19 cellular contexts compared by ENCODE assay signal in genomic region chr1:17135530-17135929, GRCh38. TPM values are rescaled to one million over a fixed set of nuclear protein-coding genes. Genes with fewer than 3 reads are reported as not detected.
"Had no signal": no experiment of that assay in that cellular context is flagged by ENCODE, and none has a peak within 500 bp of the region (broad histone marks: within the 10 kb centered on the region; RNA-seq: fewer than 3 reads in every experiment).

No MANE protein-coding gene starts in this region.

- ATAC-seq: activated CD4-positive, CD25-positive, alpha-beta regulatory T cell treated with anti-CD3 and anti-CD28 coated beads, Interleukin-2, amount 50 U/mL, for 24 hours; activated CD8-positive, alpha-beta T cell treated with anti-CD3 and anti-CD28 coated beads, Interleukin-2, amount 10 ng/mL, durations not matched to agents 7 days and 5 days; activated naive CD8-positive, alpha-beta T cell treated with anti-CD3 and anti-CD28 coated beads, Interleukin-2, amount 50 U/mL, for 24 hours; effector memory CD8-positive, alpha-beta T cell; heart right ventricle had no signal

- H3K9me3 Mint-ChIP-seq: activated CD4-positive, alpha-beta T cell treated with anti-CD3 and anti-CD28 coated beads, Interleukin-2, amount 10 ng/mL, durations not matched to agents 7 days and 5 days; activated naive CD4-positive, alpha-beta T cell treated with anti-CD3 and anti-CD28 coated beads, Interleukin-2, amount 10 ng/mL, durations not matched to agents 7 days and 5 days; activated naive CD8-positive, alpha-beta T cell treated with anti-CD3 and anti-CD28 coated beads, Interleukin-2, amount 50 U/mL, for 24 hours; activated T-cell treated with anti-CD3 and anti-CD28 coated beads, Interleukin-2, amount 50 U/mL, for 24 hours; effector memory CD8-positive, alpha-beta T cell had no signal

- DNase-seq: activated CD4-positive, alpha-beta T cell treated with anti-CD3 and anti-CD28 coated beads, Interleukin-2, amount 10 ng/mL, durations not matched to agents 7 days and 5 days; activated CD8-positive, alpha-beta T cell treated with anti-CD3 and anti-CD28 coated beads, Interleukin-2, amount 10 ng/mL, durations not matched to agents 7 days and 5 days; activated naive CD4-positive, alpha-beta T cell treated with anti-CD3 and anti-CD28 coated beads, Interleukin-2, amount 10 ng/mL, durations not matched to agents 7 days and 5 days; activated naive CD8-positive, alpha-beta T cell treated with anti-CD3 and anti-CD28 coated beads, Interleukin-2, amount 50 U/mL, for 24 hours; activated T-cell treated with anti-CD3 and anti-CD28 coated beads, Interleukin-2, amount 50 U/mL, for 24 hours; anterior cingulate cortex; caudate nucleus; effector memory CD8-positive, alpha-beta T cell; esophagus squamous epithelium; heart right ventricle; left ventricle myocardium inferior; mammary epithelial cell; occipital lobe; stimulated activated CD4-positive, alpha-beta T cell treated with anti-CD3 and anti-CD28 coated beads, Interleukin-12 subunit alpha, Interleukin-12 subunit beta, amount 100 ng/mL, for 4 hours; stimulated activated CD4-positive, alpha-beta T cell treated with anti-CD3 and anti-CD28 coated beads, Interleukin-2, amount 100 ng/mL, for 24 hours; stomach; trophoblast cell had no signal

- H3K36me3 Mint-ChIP-seq: activated naive CD4-positive, alpha-beta T cell treated with anti-CD3 and anti-CD28 coated beads, Interleukin-2, amount 10 ng/mL, durations not matched to agents 7 days and 5 days; brain had no signal

- H3K4me1 Mint-ChIP-seq: activated CD4-positive, alpha-beta T cell treated with anti-CD3 and anti-CD28 coated beads, Interleukin-2, amount 10 ng/mL, durations not matched to agents 7 days and 5 days; activated naive CD4-positive, alpha-beta T cell treated with anti-CD3 and anti-CD28 coated beads, Interleukin-2, amount 10 ng/mL, durations not matched to agents 7 days and 5 days; brain had no signal

- H3K27ac Mint-ChIP-seq: activated CD4-positive, alpha-beta T cell treated with anti-CD3 and anti-CD28 coated beads, Interleukin-2, amount 10 ng/mL, durations not matched to agents 7 days and 5 days; activated CD8-positive, alpha-beta T cell treated with anti-CD3 and anti-CD28 coated beads, Interleukin-2, amount 10 ng/mL, durations not matched to agents 7 days and 5 days; activated naive CD4-positive, alpha-beta T cell treated with anti-CD3 and anti-CD28 coated beads, Interleukin-2, amount 10 ng/mL, durations not matched to agents 7 days and 5 days; activated naive CD8-positive, alpha-beta T cell treated with anti-CD3 and anti-CD28 coated beads, Interleukin-2, amount 50 U/mL, for 24 hours; activated T-cell treated with anti-CD3 and anti-CD28 coated beads, Interleukin-2, amount 50 U/mL, for 24 hours; effector memory CD8-positive, alpha-beta T cell had no signal

- H3K4me3 Mint-ChIP-seq: activated CD4-positive, alpha-beta T cell treated with anti-CD3 and anti-CD28 coated beads, Interleukin-2, amount 10 ng/mL, durations not matched to agents 7 days and 5 days; activated CD8-positive, alpha-beta T cell treated with anti-CD3 and anti-CD28 coated beads, Interleukin-2, amount 10 ng/mL, durations not matched to agents 7 days and 5 days; activated naive CD4-positive, alpha-beta T cell treated with anti-CD3 and anti-CD28 coated beads, Interleukin-2, amount 10 ng/mL, durations not matched to agents 7 days and 5 days; activated naive CD8-positive, alpha-beta T cell treated with anti-CD3 and anti-CD28 coated beads, Interleukin-2, amount 50 U/mL, for 24 hours; activated T-cell treated with anti-CD3 and anti-CD28 coated beads, Interleukin-2, amount 50 U/mL, for 24 hours; effector memory CD8-positive, alpha-beta T cell had no signal

RNA-seq across cellular contexts. Expression of gene PADI2, which starts 16.3 kb away (rescaled TPM):
- total RNA-seq: activated CD8-positive, alpha-beta T cell treated with anti-CD3 and anti-CD28 coated beads, Interleukin-2, amount 10 ng/mL, durations not matched to agents 7 days and 5 days had no signal
